Comparison of ENCODE assay signal across 8 cellular contexts in the genomic region with DNA sequence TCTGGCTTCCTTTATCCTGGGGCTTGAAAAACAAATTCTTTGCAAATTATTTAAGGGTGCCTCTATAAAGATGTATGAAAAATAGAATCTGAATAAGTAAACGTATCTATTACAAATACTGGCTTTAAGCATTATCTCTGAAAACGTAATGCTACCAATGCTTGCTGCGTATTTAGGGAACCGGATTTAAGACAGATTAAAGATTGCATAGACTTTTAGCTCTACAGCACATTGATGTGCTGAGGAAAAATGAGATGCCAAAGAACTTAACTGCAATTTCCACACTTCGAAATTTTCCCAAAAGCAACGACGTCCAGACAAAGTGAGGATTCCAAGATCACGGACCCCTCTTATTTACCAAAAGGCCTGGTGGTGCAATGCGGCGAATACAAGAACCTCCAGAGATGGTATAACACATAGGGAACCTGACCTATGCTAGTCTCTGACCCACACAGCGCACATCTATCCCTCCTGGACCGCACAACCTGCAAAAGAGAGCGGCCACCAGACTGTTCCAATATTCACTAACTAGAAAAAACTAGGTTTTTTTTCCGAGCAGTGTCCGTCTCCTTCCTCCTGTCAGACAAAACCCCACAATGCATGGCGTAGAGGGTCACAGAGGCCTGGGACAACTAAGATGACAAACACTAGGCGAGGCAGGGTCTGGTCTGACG. TPM values are rescaled to one million over a fixed set of nuclear protein-coding genes. Genes with fewer than 3 reads are reported as not detected.
A peak's percentile ranks its signal among the peaks of the same experiment; 100 is the strongest.
DNase-seq lines count a peak whose midpoint lies in the region; ATAC-seq, FAIRE-seq and TF ChIP-seq lines count a peak whose summit lies in the region.

No MANE protein-coding gene starts in this region.

- H3K9ac ChIP-seq in SU-DHL-6 (ENCODE audit: low read length) (peak overlapping the region; percentile 94), skeletal muscle satellite cell (ENCODE audit: low read depth, low read length) (peak overlapping the region; percentile 93)

- peak overlapping the region; percentile 94 for H3K27ac ChIP-seq in SU-DHL-6 (ENCODE audit: low read depth, low read length)

- H3K9me3 ChIP-seq in SU-DHL-6 (ENCODE audit: insufficient read depth, low read length): no peaks in the 10 kb centered on the region
- no peaks in the 10 kb centered on the region for H3K9me3 ChIP-seq in skeletal muscle satellite cell (replicated peaks; ENCODE audit: low read length)

- TF ChIP-seq CTCF in SU-DHL-6 (IDR thresholded peaks at IDR 0.05; ENCODE audit: insufficient read depth, low read length, poor library complexity, severe bottlenecking): no peak

- H3K27me3 ChIP-seq in SU-DHL-6 (ENCODE audit: low read length): no peaks in the 10 kb centered on the region
- H3K27me3 ChIP-seq in skeletal muscle satellite cell (ENCODE audit: control insufficient read depth, insufficient read depth, low read length): no peaks in the 10 kb centered on the region

- DNase-seq in activated naive CD4-positive, alpha-beta T cell treated with anti-CD3 and anti-CD28 coated beads, Interleukin-2, amount 50 U/mL, for 72 hours (ENCODE audit: low spot score in 2 of 2): peak in 1 of 2 donors; percentile 54
- DNase-seq in activated naive CD4-positive, alpha-beta T cell (lab: John Stamatoyannopoulos, UW): no peak
- DNase-seq in globus pallidus (ENCODE audit: low spot score): peak; percentile 31
- DNase-seq in stimulated activated CD4-positive, alpha-beta T cell treated with anti-CD3 and anti-CD28 coated beads, Interleukin-2, amount 100 ng/mL, for 24 hours: no peak
- no peak for DNase-seq in frontal cortex (ENCODE audit: low spot score in 2 of 2)

- peak overlapping the region; percentile 99 for H3K4me2 ChIP-seq in SU-DHL-6 (ENCODE audit: low read depth, low read length, poor library complexity, severe bottlenecking)
- H3K4me2 ChIP-seq in skeletal muscle satellite cell (ENCODE audit: low read length): peak overlapping the region; percentile 85

- H4K20me1 ChIP-seq in SU-DHL-6 (ENCODE audit: low read depth, low read length): peaks cover 25% of the 10 kb centered on the region

- peaks cover 47% of the 10 kb centered on the region for H3K79me2 ChIP-seq in SU-DHL-6 (ENCODE audit: insufficient read depth, low read length)

- H2AFZ ChIP-seq in SU-DHL-6 (ENCODE audit: low read depth, low read length, severe bottlenecking): peak overlapping the region; percentile 85

- no peaks in the 10 kb centered on the region for H3K9me3 Mint-ChIP-seq in activated naive CD4-positive, alpha-beta T cell treated with anti-CD3 and anti-CD28 coated beads, Interleukin-2, amount 50 U/mL, for 72 hours

- no peak for FAIRE-seq in frontal cortex (lab: Jason Lieb, UNC)

- ATAC-seq in activated naive CD4-positive, alpha-beta T cell treated with anti-CD3 and anti-CD28 coated beads, Interleukin-2, amount 50 U/mL, for 72 hours: peak; percentile 3 to 32
- ATAC-seq in HG03064 (IDR thresholded peaks at IDR 0.05; ENCODE audit: low read depth, unreplicated experiment): peak; percentile 0

- no peaks in the 10 kb centered on the region for H3K9me2 ChIP-seq in SU-DHL-6 (replicated peaks; ENCODE audit: insufficient read depth, low read length)

- H3K36me3 Mint-ChIP-seq in activated naive CD4-positive, alpha-beta T cell treated with anti-CD3 and anti-CD28 coated beads, Interleukin-2, amount 50 U/mL, for 72 hours: peaks cover 12 to 22% of the 10 kb centered on the region in 2 donors

- H3K27ac Mint-ChIP-seq in activated naive CD4-positive, alpha-beta T cell treated with anti-CD3 and anti-CD28 coated beads, Interleukin-2, amount 50 U/mL, for 72 hours: no peak overlapping the region

- H3K4me1 ChIP-seq in skeletal muscle satellite cell (ENCODE audit: control insufficient read depth, insufficient read depth, low read length): peaks cover 27% of the 10 kb centered on the region

- peak overlapping the region; percentile 92 for H3K4me3 ChIP-seq in SU-DHL-6 (ENCODE audit: insufficient read depth, low read length, poor library complexity, severe bottlenecking)
- H3K4me3 ChIP-seq in skeletal muscle satellite cell (ENCODE audit: low read length): peak overlapping the region; percentile 82

- H3K36me3 ChIP-seq in SU-DHL-6 (ENCODE audit: low read length) (peaks cover 30% of the 10 kb centered on the region), skeletal muscle satellite cell (ENCODE audit: insufficient read depth, low read length) (peaks cover 22% of the 10 kb centered on the region)

- H3F3A ChIP-seq in SU-DHL-6 (ENCODE audit: insufficient read depth): peaks cover 30% of the 10 kb centered on the region

RNA-seq across cellular contexts. Expression of gene PHF14, which starts 34.3 kb away (rescaled TPM):
- 10 to 100 TPM; 32.5 to 48.2 TPM for total RNA-seq in activated naive CD4-positive, alpha-beta T cell treated with anti-CD3 and anti-CD28 coated beads, Interleukin-2, amount 50 U/mL, for 72 hours
- 22.1 and 26.9 TPM in 2 replicates for total RNA-seq in skeletal muscle satellite cell (2012; rRNA removed)
- total RNA-seq in frontal cortex: 166 TPM
